Comparison of ENCODE assay signal across 8 cellular contexts in the genomic region with DNA sequence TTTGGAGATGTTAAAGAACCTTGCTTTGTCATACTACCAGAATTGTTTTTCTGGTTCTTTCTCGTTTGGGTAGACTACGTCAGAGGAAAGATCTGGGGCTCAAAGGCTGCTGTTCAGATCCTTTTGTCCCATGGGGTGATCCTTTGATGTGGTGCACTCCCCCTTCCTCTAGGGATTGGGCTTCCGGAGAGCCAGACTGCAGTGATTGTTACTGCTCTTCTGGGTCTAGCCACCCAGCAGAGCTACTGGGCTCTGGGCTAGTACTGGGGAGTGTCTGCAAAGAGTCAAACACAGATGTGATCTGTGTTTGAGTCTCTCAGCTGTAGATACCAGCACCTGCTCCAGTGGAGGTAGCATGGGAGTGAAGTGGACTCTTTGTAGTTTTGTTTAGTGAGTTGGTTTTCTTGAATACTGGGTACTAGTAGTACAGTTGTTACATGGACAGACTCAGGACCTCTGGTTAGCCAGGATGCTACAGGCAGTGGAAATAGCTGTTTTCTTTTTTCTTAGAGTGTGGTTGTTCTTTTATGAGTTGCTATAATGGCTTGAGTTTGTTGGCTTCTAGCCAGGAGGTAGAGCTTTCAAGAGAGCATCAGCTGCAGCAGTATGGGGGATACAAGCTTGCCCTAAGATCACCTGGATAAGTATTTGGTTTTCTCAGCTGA. TPM values are rescaled to one million over a fixed set of nuclear protein-coding genes. Genes with fewer than 3 reads are reported as not detected.
DNase-seq lines count a peak whose midpoint lies in the region; ATAC-seq and TF ChIP-seq lines count a peak whose summit lies in the region.

No MANE protein-coding gene starts in this region.

- H3K4me1 ChIP-seq in OCI-LY7 (ENCODE audit: insufficient read depth, low read length, poor library complexity, severe bottlenecking) (peaks cover 28% of the 10 kb centered on the region), skeletal muscle satellite cell (ENCODE audit: control insufficient read depth, insufficient read depth, low read length) (peaks cover 35% of the 10 kb centered on the region)

- DNase-seq in activated CD4-positive, CD25-positive, alpha-beta regulatory T cell treated with anti-CD3 and anti-CD28 coated beads, Interleukin-2, amount 50 U/mL, for 72 hours = no peak
- DNase-seq in OCI-LY7 (ENCODE audit: low spot score) (peak; percentile 23), mesenteric fat pad (ENCODE audit: low spot score) (no peak), NK-92 (lab: John Stamatoyannopoulos, UW; ENCODE audit: unreplicated experiment) (no peak)

- H3K27me3 ChIP-seq in skeletal muscle satellite cell (ENCODE audit: control insufficient read depth, insufficient read depth, low read length) = no peaks in the 10 kb centered on the region

- no TSS peak for BruUV-seq in OCI-LY7 (replicated peaks; lab: Mats Ljungman, UMichigan)

- CTCF ChIA-PET in OCI-LY7 (lab: Charles Lee; ENCODE audit: unreplicated experiment) = interaction anchor here (0.6 kb wide), 1 partner anchor 9 kb away, joined by 4 read pairs; no protein-coding TSS in a partner anchor

- 0 out of 2 replicates have a peak, but pooled peaks cover 8% of the 10 kb centered on the region for H3K9me3 ChIP-seq in OCI-LY7 (ENCODE audit: low read length)
- H3K9me3 ChIP-seq in skeletal muscle satellite cell (replicated peaks; ENCODE audit: low read length) = no peaks in the 10 kb centered on the region

- H3K79me2 ChIP-seq in OCI-LY7 (ENCODE audit: insufficient read depth, low read depth, low read length) = no peaks in the 10 kb centered on the region

- ATAC-seq in activated CD4-positive, CD25-positive, alpha-beta regulatory T cell treated with anti-CD3 and anti-CD28 coated beads, Interleukin-2, amount 50 U/mL, for 24 hours = peak; percentile 7 to 9
- ATAC-seq in HG03469 (IDR thresholded peaks at IDR 0.05; ENCODE audit: unreplicated experiment) = no peak

- no peaks in the 10 kb centered on the region for H4K20me1 ChIP-seq in OCI-LY7 (ENCODE audit: insufficient read depth, low read length)

- no peak for TF ChIP-seq CTCF in OCI-LY7 (conservative IDR thresholded peaks at IDR 0.05; ENCODE audit: low read length)

- no peak overlapping the region for H3K4me3 ChIP-seq in OCI-LY7 (ENCODE audit: low read depth, low read length, poor library complexity, severe bottlenecking)
- no peak overlapping the region for H3K4me3 ChIP-seq in skeletal muscle satellite cell (ENCODE audit: low read length)

- peak overlapping the region; percentile 1 for H3K27ac ChIP-seq in OCI-LY7 (ENCODE audit: low read depth, low read length, poor library complexity, severe bottlenecking)
- peak overlapping the region; percentile 29 for H3K27ac ChIP-seq in cingulate gyrus (ENCODE audit: low read depth, low read length)

- H3K9me2 ChIP-seq in OCI-LY7 (ENCODE audit: insufficient read depth, low read length) = no peaks in the 10 kb centered on the region

- H3K36me3 ChIP-seq in OCI-LY7 (ENCODE audit: insufficient read depth, low read length) (no peaks in the 10 kb centered on the region), skeletal muscle satellite cell (ENCODE audit: insufficient read depth, low read length) (no peaks in the 10 kb centered on the region)

- intact Hi-C loops in OCI-LY7 (cut with micrococcal nuclease; ENCODE audit: unreplicated experiment) = no loop called here

- POLR2A ChIA-PET in OCI-LY7 (lab: Charles Lee) = interaction anchor here (0.6 kb wide), 1 partner anchor 1217 kb away, joined by 4 read pairs; no protein-coding TSS in a partner anchor

- H3K4me2 ChIP-seq in OCI-LY7 (ENCODE audit: low read length) (peak overlapping the region; percentile 47), skeletal muscle satellite cell (ENCODE audit: low read length) (peak overlapping the region; percentile 69)

- no peak overlapping the region for H3K9ac ChIP-seq in skeletal muscle satellite cell (ENCODE audit: low read depth, low read length)

- H2AFZ ChIP-seq in OCI-LY7 (ENCODE audit: low read length) = peak overlapping the region; percentile 27; the same call in 1 of the 2 replicates

RNA-seq across cellular contexts. Expression of a gene that starts 34.4 kb away (rescaled TPM):
- 0.57 and 2.2 TPM in 2 replicates for total RNA-seq in OCI-LY7 (2014; rRNA removed; shearing (Covaris generic))
- total RNA-seq in OCI-LY7 (2022) (not detected in 2 replicates), mesenteric fat pad (19.5 TPM)
- 12.0 and 13.4 TPM in 2 replicates for total RNA-seq in skeletal muscle satellite cell (2012; rRNA removed)
